ENCODE assay signal across 24 cellular contexts in the genomic region with DNA sequence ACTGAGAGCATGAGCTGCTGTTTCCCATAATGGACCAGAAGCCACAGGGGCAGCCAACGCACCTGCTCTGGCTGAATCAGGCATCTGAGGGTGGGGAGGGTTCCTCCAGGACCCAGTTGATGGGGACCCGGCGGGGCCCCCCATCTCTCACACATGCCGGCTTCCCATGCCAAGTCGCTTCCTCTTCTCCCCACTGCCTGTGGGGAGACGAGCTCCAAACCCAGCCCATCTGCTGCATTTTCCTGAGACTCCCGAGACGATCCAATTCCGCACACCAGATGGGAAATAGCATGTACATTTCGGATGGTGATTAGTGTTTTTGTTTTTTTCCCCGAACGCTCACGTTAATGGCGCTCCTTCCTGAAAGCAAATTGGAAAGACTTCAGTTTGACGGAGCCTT. TPM values are rescaled to one million over a fixed set of nuclear protein-coding genes. Genes with fewer than 3 reads are reported as not detected.
"Had no signal": no experiment of that assay in that cellular context is flagged by ENCODE, and none has a peak within 500 bp of the region (broad histone marks: within the 10 kb centered on the region; RNA-seq: fewer than 3 reads in every experiment).

No MANE protein-coding gene starts in this region.

- H3K36me3 Mint-ChIP-seq: activated naive CD8-positive, alpha-beta T cell treated with anti-CD3 and anti-CD28 coated beads, Interleukin-2, amount 10 ng/mL, durations not matched to agents 7 days and 5 days had no signal

- H3K27ac Mint-ChIP-seq: activated CD8-positive, alpha-beta T cell treated with anti-CD3 and anti-CD28 coated beads, Interleukin-2, amount 10 ng/mL, durations not matched to agents 7 days and 5 days; activated naive CD8-positive, alpha-beta T cell treated with anti-CD3 and anti-CD28 coated beads, Interleukin-2, amount 10 ng/mL, durations not matched to agents 7 days and 5 days had no signal

- H3K4me1 Mint-ChIP-seq: activated naive CD8-positive, alpha-beta T cell treated with anti-CD3 and anti-CD28 coated beads, Interleukin-2, amount 10 ng/mL, durations not matched to agents 7 days and 5 days had no signal

- DNase-seq: activated CD4-positive, alpha-beta T cell treated with anti-CD3 and anti-CD28 coated beads for 4 hours; activated CD8-positive, alpha-beta memory T cell treated with anti-CD3 and anti-CD28 coated beads, Interleukin-2, amount 50 U/mL, for 48 hours; activated CD8-positive, alpha-beta T cell treated with anti-CD3 and anti-CD28 coated beads, Interleukin-2, amount 10 ng/mL, durations not matched to agents 7 days and 5 days; activated naive CD4-positive, alpha-beta T cell treated with anti-CD3 and anti-CD28 coated beads, Interleukin-2, amount 50 U/mL, for 16 hours; activated naive CD8-positive, alpha-beta T cell treated with anti-CD3 and anti-CD28 coated beads, Interleukin-2, amount 10 ng/mL, durations not matched to agents 7 days and 5 days; activated T-cell treated with anti-CD3 and anti-CD28 coated beads, Interleukin-2, amount 50 U/mL, for 1 hour; adrenal gland; central memory CD4-positive, alpha-beta T cell; MG63; MV-4-11; NCI-H1105 treated with DMSO at 0.1 percent for 48 hours; NCI-H1436 treated with DMSO at 0.1 percent for 48 hours; NCI-H1930; NCI-H226; NCI-H510A treated with DMSO at 0.1 percent for 48 hours; NCI-H748 treated with DMSO at 0.1 percent for 48 hours; OCI-M1; Right ventricle myocardium superior; SJCRH30; SK-N-SH; T-helper 1 cell; WERI-Rb-1 had no signal

- ATAC-seq: activated CD8-positive, alpha-beta T cell treated with anti-CD3 and anti-CD28 coated beads, Interleukin-2, amount 10 ng/mL, durations not matched to agents 7 days and 5 days; Panc1 had no signal

- H3K9me3 Mint-ChIP-seq: activated naive CD8-positive, alpha-beta T cell treated with anti-CD3 and anti-CD28 coated beads, Interleukin-2, amount 10 ng/mL, durations not matched to agents 7 days and 5 days had no signal

- H3K4me3 Mint-ChIP-seq: activated CD8-positive, alpha-beta T cell treated with anti-CD3 and anti-CD28 coated beads, Interleukin-2, amount 10 ng/mL, durations not matched to agents 7 days and 5 days; activated naive CD8-positive, alpha-beta T cell treated with anti-CD3 and anti-CD28 coated beads, Interleukin-2, amount 10 ng/mL, durations not matched to agents 7 days and 5 days had no signal

RNA-seq across cellular contexts. Expression of a gene that starts 13.2 kb away (rescaled TPM):
- total RNA-seq: activated CD8-positive, alpha-beta T cell treated with anti-CD3 and anti-CD28 coated beads, Interleukin-2, amount 10 ng/mL, durations not matched to agents 7 days and 5 days; activated naive CD8-positive, alpha-beta T cell treated with anti-CD3 and anti-CD28 coated beads, Interleukin-2, amount 10 ng/mL, durations not matched to agents 7 days and 5 days; SJCRH30; T-helper 2 cell treated with Interferon-gamma antibody and Interleukin-4, amounts not matched to agents 100 ng/mL and 5 ng/mL, for 36 hours had no signal
- polyA plus RNA-seq: SK-N-SH had no signal
